8 cellular contexts compared by ENCODE assay signal in the genomic region with DNA sequence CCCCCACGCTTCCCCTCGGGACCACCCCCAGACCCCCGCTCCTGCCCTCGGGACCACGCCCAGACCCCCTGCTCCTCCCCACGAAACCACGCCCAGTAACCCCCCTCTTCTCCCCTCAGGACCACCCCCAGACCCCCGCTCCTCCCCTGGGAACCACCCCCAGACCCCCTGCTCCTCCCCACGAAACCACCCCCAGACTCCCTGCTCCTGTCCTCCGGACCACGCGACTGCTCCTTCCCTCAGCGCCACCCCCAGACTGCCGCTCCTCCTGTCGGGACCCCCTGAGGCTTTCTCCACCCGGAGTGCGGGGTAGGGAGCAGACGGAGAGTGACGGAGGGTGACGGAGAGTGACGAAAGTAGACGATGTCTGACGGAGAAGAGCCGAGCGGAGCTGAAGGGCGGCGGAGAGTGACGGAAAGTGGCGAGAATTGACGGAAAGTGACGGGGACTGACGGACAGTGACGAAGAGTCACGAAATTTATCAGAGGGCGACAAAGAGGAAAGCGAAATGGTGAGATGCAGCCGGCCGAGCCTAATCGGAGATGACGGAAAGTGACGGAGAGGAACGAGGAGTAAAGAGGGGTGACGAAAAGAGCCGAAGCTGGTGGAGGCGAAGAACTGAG.
A peak's percentile ranks its signal among the peaks of the same experiment; 100 is the strongest.
DNase-seq lines count a peak whose midpoint lies in the region; ATAC-seq and TF ChIP-seq lines count a peak whose summit lies in the region.
"Not testable (repeated sequence)": the region's sequence is repeated elsewhere in the genome, so short reads cannot be mapped to it uniquely, and the experiment has no call there.

No MANE protein-coding gene starts in this region.

- not testable (repeated sequence) for H3K4me1 Mint-ChIP-seq in T-helper 17 cell; central memory CD8-positive, alpha-beta T cell; memory B cell; neural progenitor cell

- H3K9me3 ChIP-seq in T-helper 17 cell (ENCODE audit: control insufficient read depth, low read length, poor library complexity, severe bottlenecking); heart left ventricle; neural progenitor cell (ENCODE audit: low read depth): not testable (repeated sequence)

- TF ChIP-seq POLR2A in heart left ventricle (IDR thresholded peaks at IDR 0.05), result not testable (repeated sequence)

- not testable (repeated sequence) for H3K36me3 ChIP-seq in heart left ventricle, neural progenitor cell

- H3F3A ChIP-seq in neural progenitor cell (ENCODE audit: low read depth), result not testable (repeated sequence)

- H3K4me3 ChIP-seq in heart left ventricle, neural progenitor cell: not testable (repeated sequence)

- H3K79me2 ChIP-seq in neural progenitor cell (ENCODE audit: low read depth), result not testable (repeated sequence)

- not testable (repeated sequence) for H3K4me2 ChIP-seq in neural progenitor cell

- H3K4me3 Mint-ChIP-seq in T-helper 17 cell; central memory CD8-positive, alpha-beta T cell; memory B cell: not testable (repeated sequence)
- H3K4me3 Mint-ChIP-seq in neural progenitor cell, result peak overlapping the region; percentile 64

- not testable (repeated sequence) for H2AFZ ChIP-seq in neural progenitor cell (replicated peaks)

- intact Hi-C loops in heart left ventricle (cut with DNase I), result not testable (repeated sequence)

- H3K27ac ChIP-seq in 22Rv1, result peak overlapping the region; percentile 42; the same call in 1 of the 2 replicates
- H3K27ac ChIP-seq in heart left ventricle, neural progenitor cell: not testable (repeated sequence)

- not testable (repeated sequence) for H3K4me1 ChIP-seq in heart left ventricle, neural progenitor cell

- not testable (repeated sequence) for TF ChIP-seq CTCF in 22Rv1 (IDR thresholded peaks at IDR 0.05); heart left ventricle (IDR thresholded peaks at IDR 0.05); neural progenitor cell (IDR thresholded peaks at IDR 0.05)

- H3K27ac Mint-ChIP-seq in T-helper 17 cell; central memory CD8-positive, alpha-beta T cell (ENCODE audit: low read depth); memory B cell; neural progenitor cell: not testable (repeated sequence)

- ATAC-seq in GM21526 (IDR thresholded peaks at IDR 0.05; ENCODE audit: low FRiP score, unreplicated experiment), result peak; percentile 57
- ATAC-seq in HG03095 (IDR thresholded peaks at IDR 0.05; ENCODE audit: unreplicated experiment), result peak; percentile 47
- peak; percentile 70 for ATAC-seq in T-helper 17 cell
- peak; percentile 33 for ATAC-seq in central memory CD8-positive, alpha-beta T cell (replicated peaks; ENCODE audit: extremely low read depth, poor library complexity, severe bottlenecking)
- ATAC-seq in heart left ventricle, result peak in 3 of 4 donors; percentile 65 to 82 (median 81)
- ATAC-seq in memory B cell (ENCODE audit: low read depth), result peak; percentile 66

- H3K27me3 ChIP-seq in heart left ventricle, neural progenitor cell: not testable (repeated sequence)

- not testable (repeated sequence) for H4K20me1 ChIP-seq in neural progenitor cell (ENCODE audit: low read depth)

- H3K36me3 Mint-ChIP-seq in T-helper 17 cell (ENCODE audit: low read depth); central memory CD8-positive, alpha-beta T cell (ENCODE audit: insufficient read depth); memory B cell; neural progenitor cell: not testable (repeated sequence)

- DNase-seq in T-helper 17 cell; central memory CD8-positive, alpha-beta T cell (ENCODE audit: low spot score in 2 of 2); heart left ventricle; memory B cell (ENCODE audit: low spot score in 2 of 2): not testable (repeated sequence)
- peak; percentile 80 for DNase-seq in neural progenitor cell (ENCODE audit: low spot score)

- not testable (repeated sequence) for H3K9ac ChIP-seq in neural progenitor cell

- H3K27me3 Mint-ChIP-seq in T-helper 17 cell; central memory CD8-positive, alpha-beta T cell; memory B cell; neural progenitor cell (ENCODE audit: insufficient read depth, low read depth): not testable (repeated sequence)

- not testable (repeated sequence) for H3K9me3 Mint-ChIP-seq in central memory CD8-positive, alpha-beta T cell; memory B cell; neural progenitor cell

- WGBS in heart left ventricle, 4 donors, result 82 to 90% (median 83%) methylated on average over 18 to 20 of the region's 45 CpGs; no CpG with 5 or more reads in 1 of the 4 donors
